Comparison of ENCODE assay signal across 1 cellular context in genomic region chr17:40417609-40418427, GRCh38.
TF ChIP-seq lines count a peak whose summit lies in the region.

A gene with protein sequence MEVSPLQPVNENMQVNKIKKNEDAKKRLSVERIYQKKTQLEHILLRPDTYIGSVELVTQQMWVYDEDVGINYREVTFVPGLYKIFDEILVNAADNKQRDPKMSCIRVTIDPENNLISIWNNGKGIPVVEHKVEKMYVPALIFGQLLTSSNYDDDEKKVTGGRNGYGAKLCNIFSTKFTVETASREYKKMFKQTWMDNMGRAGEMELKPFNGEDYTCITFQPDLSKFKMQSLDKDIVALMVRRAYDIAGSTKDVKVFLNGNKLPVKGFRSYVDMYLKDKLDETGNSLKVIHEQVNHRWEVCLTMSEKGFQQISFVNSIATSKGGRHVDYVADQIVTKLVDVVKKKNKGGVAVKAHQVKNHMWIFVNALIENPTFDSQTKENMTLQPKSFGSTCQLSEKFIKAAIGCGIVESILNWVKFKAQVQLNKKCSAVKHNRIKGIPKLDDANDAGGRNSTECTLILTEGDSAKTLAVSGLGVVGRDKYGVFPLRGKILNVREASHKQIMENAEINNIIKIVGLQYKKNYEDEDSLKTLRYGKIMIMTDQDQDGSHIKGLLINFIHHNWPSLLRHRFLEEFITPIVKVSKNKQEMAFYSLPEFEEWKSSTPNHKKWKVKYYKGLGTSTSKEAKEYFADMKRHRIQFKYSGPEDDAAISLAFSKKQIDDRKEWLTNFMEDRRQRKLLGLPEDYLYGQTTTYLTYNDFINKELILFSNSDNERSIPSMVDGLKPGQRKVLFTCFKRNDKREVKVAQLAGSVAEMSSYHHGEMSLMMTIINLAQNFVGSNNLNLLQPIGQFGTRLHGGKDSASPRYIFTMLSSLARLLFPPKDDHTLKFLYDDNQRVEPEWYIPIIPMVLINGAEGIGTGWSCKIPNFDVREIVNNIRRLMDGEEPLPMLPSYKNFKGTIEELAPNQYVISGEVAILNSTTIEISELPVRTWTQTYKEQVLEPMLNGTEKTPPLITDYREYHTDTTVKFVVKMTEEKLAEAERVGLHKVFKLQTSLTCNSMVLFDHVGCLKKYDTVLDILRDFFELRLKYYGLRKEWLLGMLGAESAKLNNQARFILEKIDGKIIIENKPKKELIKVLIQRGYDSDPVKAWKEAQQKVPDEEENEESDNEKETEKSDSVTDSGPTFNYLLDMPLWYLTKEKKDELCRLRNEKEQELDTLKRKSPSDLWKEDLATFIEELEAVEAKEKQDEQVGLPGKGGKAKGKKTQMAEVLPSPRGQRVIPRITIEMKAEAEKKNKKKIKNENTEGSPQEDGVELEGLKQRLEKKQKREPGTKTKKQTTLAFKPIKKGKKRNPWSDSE (N-terminal part only) (minus strand): TSS chr17:40417896. CDS start chr17:40417791, 105 bp downstream.

TF ChIP-seq in K562, 482 proteins besides CTCF, POLR2A, EP300 and RAD21 (continued from another document and continues in another):
- TF ChIP-seq, protein P1, sequence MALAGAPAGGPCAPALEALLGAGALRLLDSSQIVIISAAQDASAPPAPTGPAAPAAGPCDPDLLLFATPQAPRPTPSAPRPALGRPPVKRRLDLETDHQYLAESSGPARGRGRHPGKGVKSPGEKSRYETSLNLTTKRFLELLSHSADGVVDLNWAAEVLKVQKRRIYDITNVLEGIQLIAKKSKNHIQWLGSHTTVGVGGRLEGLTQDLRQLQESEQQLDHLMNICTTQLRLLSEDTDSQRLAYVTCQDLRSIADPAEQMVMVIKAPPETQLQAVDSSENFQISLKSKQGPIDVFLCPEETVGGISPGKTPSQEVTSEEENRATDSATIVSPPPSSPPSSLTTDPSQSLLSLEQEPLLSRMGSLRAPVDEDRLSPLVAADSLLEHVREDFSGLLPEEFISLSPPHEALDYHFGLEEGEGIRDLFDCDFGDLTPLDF (CRISPR knock-in tag; IDR thresholded peaks at IDR 0.05): peak; percentile 71; the same call in 1 of the 2 replicates
- TF ChIP-seq, protein P2, sequence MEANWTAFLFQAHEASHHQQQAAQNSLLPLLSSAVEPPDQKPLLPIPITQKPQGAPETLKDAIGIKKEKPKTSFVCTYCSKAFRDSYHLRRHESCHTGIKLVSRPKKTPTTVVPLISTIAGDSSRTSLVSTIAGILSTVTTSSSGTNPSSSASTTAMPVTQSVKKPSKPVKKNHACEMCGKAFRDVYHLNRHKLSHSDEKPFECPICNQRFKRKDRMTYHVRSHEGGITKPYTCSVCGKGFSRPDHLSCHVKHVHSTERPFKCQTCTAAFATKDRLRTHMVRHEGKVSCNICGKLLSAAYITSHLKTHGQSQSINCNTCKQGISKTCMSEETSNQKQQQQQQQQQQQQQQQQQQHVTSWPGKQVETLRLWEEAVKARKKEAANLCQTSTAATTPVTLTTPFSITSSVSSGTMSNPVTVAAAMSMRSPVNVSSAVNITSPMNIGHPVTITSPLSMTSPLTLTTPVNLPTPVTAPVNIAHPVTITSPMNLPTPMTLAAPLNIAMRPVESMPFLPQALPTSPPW (CRISPR knock-in tag; IDR thresholded peaks at IDR 0.05): peak; percentile 63
- TF ChIP-seq U2AF1 (optimal IDR thresholded peaks at IDR 0.05; ENCODE audit: low read depth, low read length) (no peak), SP2 (IDR thresholded peaks at IDR 0.05; ENCODE audit: extremely low read depth, low read depth, low read length, poor library complexity, severe bottlenecking) (peak; percentile 85), UBTF (IDR thresholded peaks at IDR 0.05; ENCODE audit: borderline replicate concordance in 1 of 2, low read depth in 2 of 2, low read length in 2 of 2) (0 out of 4 replicates have a peak, but pooled peaks of 1 of the 2 experiments have one; percentile 32), ZNF507 (tag; conservative IDR thresholded peaks at IDR 0.05) (no peak), MLLT1 (IDR thresholded peaks at IDR 0.05) (peak; percentile 62 to 100; a peak in 3 of 4 replicates), FOXJ3 (CRISPR knock-in tag; IDR thresholded peaks at IDR 0.05) (no peak), ARID3A (IDR thresholded peaks at IDR 0.05; ENCODE audit: borderline replicate concordance, low read depth, low read length) (no peak), PREB (CRISPR knock-in tag; IDR thresholded peaks at IDR 0.05) (peak; percentile 99), NEUROD1 (IDR thresholded peaks at IDR 0.05; ENCODE audit: borderline replicate concordance, low read depth, low read length, partially characterized antibody) (peak; percentile 99)
- TF ChIP-seq, protein P3, sequence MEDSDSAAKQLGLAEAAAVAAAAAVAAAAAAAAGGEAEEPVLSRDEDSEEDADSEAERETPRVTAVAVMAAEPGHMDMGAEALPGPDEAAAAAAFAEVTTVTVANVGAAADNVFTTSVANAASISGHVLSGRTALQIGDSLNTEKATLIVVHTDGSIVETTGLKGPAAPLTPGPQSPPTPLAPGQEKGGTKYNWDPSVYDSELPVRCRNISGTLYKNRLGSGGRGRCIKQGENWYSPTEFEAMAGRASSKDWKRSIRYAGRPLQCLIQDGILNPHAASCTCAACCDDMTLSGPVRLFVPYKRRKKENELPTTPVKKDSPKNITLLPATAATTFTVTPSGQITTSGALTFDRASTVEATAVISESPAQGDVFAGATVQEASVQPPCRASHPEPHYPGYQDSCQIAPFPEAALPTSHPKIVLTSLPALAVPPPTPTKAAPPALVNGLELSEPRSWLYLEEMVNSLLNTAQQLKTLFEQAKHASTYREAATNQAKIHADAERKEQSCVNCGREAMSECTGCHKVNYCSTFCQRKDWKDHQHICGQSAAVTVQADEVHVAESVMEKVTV (CRISPR knock-in tag; IDR thresholded peaks at IDR 0.05): no peak
- TF ChIP-seq, protein P4, sequence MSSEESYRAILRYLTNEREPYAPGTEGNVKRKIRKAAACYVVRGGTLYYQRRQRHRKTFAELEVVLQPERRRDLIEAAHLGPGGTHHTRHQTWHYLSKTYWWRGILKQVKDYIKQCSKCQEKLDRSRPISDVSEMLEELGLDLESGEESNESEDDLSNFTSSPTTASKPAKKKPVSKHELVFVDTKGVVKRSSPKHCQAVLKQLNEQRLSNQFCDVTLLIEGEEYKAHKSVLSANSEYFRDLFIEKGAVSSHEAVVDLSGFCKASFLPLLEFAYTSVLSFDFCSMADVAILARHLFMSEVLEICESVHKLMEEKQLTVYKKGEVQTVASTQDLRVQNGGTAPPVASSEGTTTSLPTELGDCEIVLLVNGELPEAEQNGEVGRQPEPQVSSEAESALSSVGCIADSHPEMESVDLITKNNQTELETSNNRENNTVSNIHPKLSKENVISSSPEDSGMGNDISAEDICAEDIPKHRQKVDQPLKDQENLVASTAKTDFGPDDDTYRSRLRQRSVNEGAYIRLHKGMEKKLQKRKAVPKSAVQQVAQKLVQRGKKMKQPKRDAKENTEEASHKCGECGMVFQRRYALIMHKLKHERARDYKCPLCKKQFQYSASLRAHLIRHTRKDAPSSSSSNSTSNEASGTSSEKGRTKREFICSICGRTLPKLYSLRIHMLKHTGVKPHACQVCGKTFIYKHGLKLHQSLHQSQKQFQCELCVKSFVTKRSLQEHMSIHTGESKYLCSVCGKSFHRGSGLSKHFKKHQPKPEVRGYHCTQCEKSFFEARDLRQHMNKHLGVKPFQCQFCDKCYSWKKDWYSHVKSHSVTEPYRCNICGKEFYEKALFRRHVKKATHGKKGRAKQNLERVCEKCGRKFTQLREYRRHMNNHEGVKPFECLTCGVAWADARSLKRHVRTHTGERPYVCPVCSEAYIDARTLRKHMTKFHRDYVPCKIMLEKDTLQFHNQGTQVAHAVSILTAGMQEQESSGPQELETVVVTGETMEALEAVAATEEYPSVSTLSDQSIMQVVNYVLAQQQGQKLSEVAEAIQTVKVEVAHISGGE (CRISPR knock-in tag; IDR thresholded peaks at IDR 0.05): no peak
